Comparison of ENCODE assay signal across 27 cellular contexts in genomic region chrX:16594490-16594889, GRCh38. TPM values are rescaled to one million over a fixed set of nuclear protein-coding genes. Genes with fewer than 3 reads are reported as not detected.
DNase-seq lines count a peak whose midpoint lies in the region; ATAC-seq, FAIRE-seq and TF ChIP-seq lines count a peak whose summit lies in the region.
"Had no signal": no experiment of that assay in that cellular context is flagged by ENCODE, and none has a peak within 500 bp of the region (broad histone marks: within the 10 kb centered on the region; RNA-seq: fewer than 3 reads in every experiment).

No MANE protein-coding gene starts in this region.

- FAIRE-seq in small intestine (lab: Jason Lieb, UNC): no peak
- FAIRE-seq: GM19239, HepG2, RCC 7860 had no signal

- H3K4me1 ChIP-seq in SK-N-SH (ENCODE audit: control insufficient read depth in 1 of 2, insufficient read depth in 2 of 2, low read depth in 1 of 2, low read length in 1 of 2): peaks cover 0 to 12% of the 10 kb centered on the region in 2 experiments; a peak in 2 of 4 replicates
- H3K4me1 ChIP-seq in small intestine (ENCODE audit: control insufficient read depth in 2 of 2, insufficient read depth in 1 of 2, low read depth in 1 of 2, low read length in 1 of 2): no peaks in the 10 kb centered on the region
- peaks cover 2% of the 10 kb centered on the region for H3K4me1 ChIP-seq in foreskin keratinocyte
- H3K4me1 ChIP-seq: BE2C had no signal

- peaks cover 11% of the 10 kb centered on the region for H3F3A ChIP-seq in SK-N-SH (replicated peaks; ENCODE audit: insufficient read depth)

- no peak for TF ChIP-seq RAD21 in SK-N-SH (IDR thresholded peaks at IDR 0.05; ENCODE audit: low read length)

- 76% methylated on average over 3 of the region's 3 CpGs for WGBS in SK-N-SH (ENCODE audit: low lambda C conversion rate)
- WGBS in small intestine, 3 donors: 62 to 76% (median 66%) methylated on average over 3 of the region's 3 CpGs

- H3K4me2 ChIP-seq in SK-N-SH: no peak overlapping the region

- no peak overlapping the region for H2AFZ ChIP-seq in SK-N-SH (ENCODE audit: low read depth)

- peak in 1 of 2 experiments; percentile 67; a peak in 2 of 4 replicates for TF ChIP-seq EP300 in SK-N-SH (IDR thresholded peaks at IDR 0.05; ENCODE audit: borderline replicate concordance in 1 of 2, low read depth in 1 of 2, low read length in 1 of 2)

- H4K20me1 ChIP-seq in SK-N-SH (ENCODE audit: insufficient read depth): no peaks in the 10 kb centered on the region

- POLR2A ChIA-PET in SK-N-SH (lab: Yijun Ruan, JAX): no interaction called here

- H3K4me3 ChIP-seq in SK-N-SH (ENCODE audit: low read depth in 2 of 2, low read length in 1 of 2) (no peak overlapping the region), small intestine (ENCODE audit: low read depth in 1 of 2, low read length in 2 of 2) (no peak overlapping the region)
- H3K4me3 ChIP-seq: SK-N-MC had no signal

- no peaks in the 10 kb centered on the region for H3K9me2 ChIP-seq in SK-N-SH

- TF ChIP-seq CTCF in SK-N-SH (IDR thresholded peaks at IDR 0.05) (no peak), foreskin keratinocyte (conservative IDR thresholded peaks at IDR 0.05) (no peak)

- no peaks in the 10 kb centered on the region for H3K79me2 ChIP-seq in SK-N-SH (ENCODE audit: insufficient read depth)

- H3K27ac ChIP-seq in SK-N-SH (ENCODE audit: low read depth in 2 of 2, low read length in 1 of 2) (peak overlapping the region in 1 of 2 experiments; percentile 63; a peak in 2 of 4 replicates), small intestine (ENCODE audit: low read depth in 1 of 2, low read length in 1 of 2) (no peak overlapping the region), foreskin keratinocyte (no peak overlapping the region)
- H3K27ac ChIP-seq: 22Rv1, SK-N-MC had no signal

- H3K9me3 ChIP-seq in SK-N-SH: no peaks in the 10 kb centered on the region
- no peaks in the 10 kb centered on the region for H3K9me3 ChIP-seq in small intestine (ENCODE audit: control insufficient read depth, low read depth)
- H3K9me3 ChIP-seq: BE2C had no signal

- ATAC-seq in foreskin keratinocyte: no peak
- ATAC-seq: HepG2 had no signal

- H3K27me3 ChIP-seq in SK-N-SH (ENCODE audit: insufficient read depth) (no peaks in the 10 kb centered on the region), small intestine (ENCODE audit: control insufficient read depth in 2 of 2, insufficient read depth in 2 of 2, low read length in 2 of 2) (no peaks in the 10 kb centered on the region), foreskin keratinocyte (no peaks in the 10 kb centered on the region)
- H3K27me3 ChIP-seq: BE2C had no signal

- DNase-seq in NCI-H748 (lab: John Stamatoyannopoulos, UW; ENCODE audit: unreplicated experiment): peak; percentile 9
- DNase-seq in NCI-H748 treated with DMSO at 0.1 percent for 48 hours (lab: John Stamatoyannopoulos, UW): no peak
- peak; percentile 49 for DNase-seq in SK-N-SH
- peak; percentile 37 for DNase-seq in cerebellar cortex (ENCODE audit: low spot score)
- DNase-seq in small intestine: peak; percentile 2
- no peak for DNase-seq in HPDE6-E6E7 (ENCODE audit: extremely low spot score)
- DNase-seq in activated CD8-positive, alpha-beta memory T cell treated with anti-CD3 and anti-CD28 coated beads, Interleukin-2, amount 50 U/mL, for 4 hours: no peak
- DNase-seq in foreskin keratinocyte: no peak
- DNase-seq: BE2C, Calu3, DMS79 treated with DMSO at 0.1 percent for 48 hours, H7, Kasumi-1, MV-4-11, NCI-H1694, NCI-H2029 treated with DMSO at 0.1 percent for 48 hours, NCI-H446 treated with DMSO at 0.1 percent for 48 hours, NCI-H526, SIG-M5 had no signal

- no peak overlapping the region for H3K9ac ChIP-seq in SK-N-SH

- CTCF ChIA-PET in SK-N-SH (lab: Yijun Ruan, JAX): interaction anchor here (1.2 kb wide), 1 partner anchor 158 kb away, joined by 3 read pairs; no protein-coding TSS in a partner anchor

- H3K36me3 ChIP-seq in SK-N-SH (replicated peaks in 1 of 2; ENCODE audit: control insufficient read depth in 1 of 2, insufficient read depth in 2 of 2, low read length in 1 of 2): peaks cover 2 to 13% of the 10 kb centered on the region in 2 experiments
- no peaks in the 10 kb centered on the region for H3K36me3 ChIP-seq in small intestine (ENCODE audit: control insufficient read depth in 2 of 2, insufficient read depth in 2 of 2, low read length in 2 of 2)
- H3K36me3 ChIP-seq: BE2C had no signal

TF ChIP-seq in SK-N-SH, 30 proteins besides CTCF, POLR2A, EP300 and RAD21 (continues in another document):
- TF ChIP-seq MXI1 (IDR thresholded peaks at IDR 0.05; ENCODE audit: low read depth, low read length) (no peak), FOXJ3 (CRISPR knock-in tag; IDR thresholded peaks at IDR 0.05) (no peak), GABPA (IDR thresholded peaks at IDR 0.05; ENCODE audit: low read depth) (no peak), TCF12 (IDR thresholded peaks at IDR 0.05) (0 out of 2 replicates have a peak, but pooled peaks have one; percentile 11), TEAD4 (IDR thresholded peaks at IDR 0.05; ENCODE audit: borderline replicate concordance, insufficient read depth) (no peak), GATA2 (CRISPR knock-in tag; IDR thresholded peaks at IDR 0.05) (peak; percentile 48), IRF3 (IDR thresholded peaks at IDR 0.05; ENCODE audit: low read depth, low read length) (no peak), POLR2AphosphoS5 (IDR thresholded peaks at IDR 0.05; ENCODE audit: low read depth, low read length) (no peak), REST (IDR thresholded peaks at IDR 0.05; ENCODE audit: low read depth, low read length) (no peak), YY1 (IDR thresholded peaks at IDR 0.05; ENCODE audit: low read depth) (no peak), RXRA (IDR thresholded peaks at IDR 0.05; ENCODE audit: borderline replicate concordance, low read depth) (no peak), ZBTB33 (IDR thresholded peaks at IDR 0.05; ENCODE audit: borderline replicate concordance, low read depth) (no peak), MAX (IDR thresholded peaks at IDR 0.05; ENCODE audit: low read depth) (no peak), SIN3A (IDR thresholded peaks at IDR 0.05; ENCODE audit: borderline replicate concordance, low read depth, low read length) (no peak), MEF2A (IDR thresholded peaks at IDR 0.05; ENCODE audit: borderline replicate concordance, low read depth) (no peak), SMC3 (IDR thresholded peaks at IDR 0.05; ENCODE audit: low read depth, low read length) (no peak)

RNA-seq across cellular contexts. Expression of gene S100G, which starts 55.5 kb away (rescaled TPM):
- polyA plus RNA-seq in SK-N-SH (2012; rRNA removed) (not detected in 2 replicates), small intestine (100 to 1,000 TPM in 1 of 3 donors, 10 to 100 TPM in 2; 28.9 to 295 (median 34.9) TPM), foreskin keratinocyte (not detected in 2 replicates)
- not detected in 2 replicates for polyA plus RNA-seq in SK-N-SH (2012; cell fraction: cytosol; rRNA removed)
- polyA plus RNA-seq in SK-N-SH (2012; cell fraction: nucleus; rRNA removed): not detected in 2 replicates
- total RNA-seq in foreskin keratinocyte: not detected in 2 replicates
- total RNA-seq: Calu3, H7, HepG2, HT1080, M059J had no signal
- polyA plus RNA-seq: CD14-positive monocyte, HepG2 had no signal

Comparison
In these comparisons a context has a peak if more than half of its experiments do, and no peak if none do; other contexts are left out.
1. DNase-seq: peak in NCI-H748 (single experiment), SK-N-SH (single experiment), cerebellar cortex (single experiment) and small intestine (single experiment); none in NCI-H748 treated with DMSO at 0.1 percent for 48 hours (single experiment), HPDE6-E6E7 (single experiment), activated CD8-positive, alpha-beta memory T cell treated with anti-CD3 and anti-CD28 coated beads, Interleukin-2, amount 50 U/mL, for 4 hours (single experiment) and foreskin keratinocyte (0 of 2).
2. RNA of gene S100G, which starts 55.5 kb away (polyA plus RNA-seq): 28.9 to 295 TPM in small intestine; not detected in SK-N-SH and not detected in foreskin keratinocyte; every median in the first group is over 10 times any median in the second.